Comparison of ENCODE assay signal across 8 cellular contexts in genomic region chr9:33458444-33458843, GRCh38. TPM values are rescaled to one million over a fixed set of nuclear protein-coding genes. Genes with fewer than 3 reads are reported as not detected.
DNase-seq lines count a peak whose midpoint lies in the region; ATAC-seq, FAIRE-seq and TF ChIP-seq lines count a peak whose summit lies in the region.

No MANE protein-coding gene starts in this region.

- peaks cover 43% of the 10 kb centered on the region for H3K4me1 ChIP-seq in suprapubic skin

- peak; percentile 73 for DNase-seq in T-helper 22 cell (ENCODE audit: low read depth)
- peak; percentile 96 for DNase-seq in bronchial epithelial cell (ENCODE audit: low read depth)
- peak; percentile 41 for DNase-seq in stimulated activated CD8-positive, alpha-beta memory T cell treated with anti-CD3 and anti-CD28 coated beads, Interleukin-12 subunit alpha, Interleukin-12 subunit beta, amount 100 ng/mL, for 4 hours (ENCODE audit: low read depth)
- DNase-seq in NCI-H2081 treated with DMSO at 0.1 percent for 48 hours (lab: John Stamatoyannopoulos, UW): no peak
- no peak for DNase-seq in NCI-H510A (lab: John Stamatoyannopoulos, UW)
- no peak for DNase-seq in suprapubic skin (ENCODE audit: low spot score in 2 of 2)

- no peaks in the 10 kb centered on the region for H3K27me3 ChIP-seq in bronchial epithelial cell (ENCODE audit: control insufficient read depth, insufficient read depth, low read length)
- no peaks in the 10 kb centered on the region for H3K27me3 ChIP-seq in suprapubic skin

- no peak for TF ChIP-seq POLR2A in suprapubic skin (IDR thresholded peaks at IDR 0.05)

- 27% methylated on average over 4 of the region's 4 CpGs for WGBS in suprapubic skin

- H3K36me3 ChIP-seq in bronchial epithelial cell (ENCODE audit: control insufficient read depth, insufficient read depth, low read length) (peaks cover 11% of the 10 kb centered on the region), suprapubic skin (peaks cover 19% of the 10 kb centered on the region)

- ATAC-seq in GM21717 (IDR thresholded peaks at IDR 0.05; ENCODE audit: unreplicated experiment) (peak; percentile 45), GM18519 (IDR thresholded peaks at IDR 0.05; ENCODE audit: low FRiP score, unreplicated experiment) (no peak)

- TF ChIP-seq CTCF in bronchial epithelial cell (IDR thresholded peaks at IDR 0.05; ENCODE audit: insufficient read depth, low read length, severe bottlenecking) (no peak), suprapubic skin (IDR thresholded peaks at IDR 0.05) (no peak)

- TF ChIP-seq EP300 in suprapubic skin (IDR thresholded peaks at IDR 0.05): no peak

- FAIRE-seq in bronchial epithelial cell (lab: Jason Lieb, UNC): peak; percentile 76

- H3K4me3 ChIP-seq in bronchial epithelial cell (ENCODE audit: low read depth, low read length) (no peak overlapping the region), suprapubic skin (no peak overlapping the region)

- no peak overlapping the region for H3K27ac ChIP-seq in suprapubic skin

- no peaks in the 10 kb centered on the region for H3K9me3 ChIP-seq in suprapubic skin

RNA-seq across cellular contexts. Expression of gene AQP3, which starts 11.1 kb away (rescaled TPM):
- 47.7 and 363 TPM in 2 replicates for total RNA-seq in bronchial epithelial cell
- total RNA-seq in suprapubic skin: 1,000 to 10,000 TPM; 1,277 to 1,951 (median 1,548) TPM

RNA-seq across cellular contexts. Expression of gene NOL6, which starts 15.3 kb away (rescaled TPM):
- total RNA-seq in bronchial epithelial cell: 21.0 and 35.3 TPM in 2 replicates
- total RNA-seq in suprapubic skin: 10 to 100 TPM; 40.4 to 50.4 (median 44.1) TPM

RNA-seq across cellular contexts. Expression of gene AQP7, which starts 56.1 kb away (rescaled TPM):
- total RNA-seq in bronchial epithelial cell: not detected in 2 replicates
- total RNA-seq in suprapubic skin: 10 to 100 TPM in 2 of 4 donors, 1 to 10 TPM in 2; 2.1 to 66.5 (median 13.1) TPM

Comparison
In these comparisons a context has a peak if more than half of its experiments do, and no peak if none do; other contexts are left out.
1. DNase-seq: peak in T-helper 22 cell (single experiment), bronchial epithelial cell (single experiment) and stimulated activated CD8-positive, alpha-beta memory T cell treated with anti-CD3 and anti-CD28 coated beads, Interleukin-12 subunit alpha, Interleukin-12 subunit beta, amount 100 ng/mL, for 4 hours (single experiment); none in NCI-H2081 treated with DMSO at 0.1 percent for 48 hours (single experiment), NCI-H510A (single experiment) and suprapubic skin (0 of 2).